ENCODE assay signal across 9 cellular contexts in genomic region chr9:114662081-114662989, GRCh38. TPM values are rescaled to one million over a fixed set of nuclear protein-coding genes. Genes with fewer than 3 reads are reported as not detected.
DNase-seq lines count a peak whose midpoint lies in the region; ATAC-seq, FAIRE-seq and TF ChIP-seq lines count a peak whose summit lies in the region.
"Had no signal": no experiment of that assay in that cellular context is flagged by ENCODE, and none has a peak within 500 bp of the region (broad histone marks: within the 10 kb centered on the region; RNA-seq: fewer than 3 reads in every experiment).

No MANE protein-coding gene starts in this region.

- H2AFZ ChIP-seq in KMS-11 (ENCODE audit: low read depth): no peak overlapping the region

- FAIRE-seq in bronchial epithelial cell (lab: Jason Lieb, UNC): peak; percentile 18

- no peak overlapping the region for H3K4me3 Mint-ChIP-seq in WTC11

- no peak overlapping the region for H3K9ac ChIP-seq in KMS-11

- DNase-seq in DMS114 treated with DMSO at 0.1 percent for 48 hours (lab: John Stamatoyannopoulos, UW; ENCODE audit: unreplicated experiment): peak; percentile 10
- DNase-seq in WTC11 (ENCODE audit: low spot score): peak; percentile 85
- DNase-seq in bronchial epithelial cell (ENCODE audit: low read depth): peak; percentile 38
- DNase-seq in left lung: no peak
- DNase-seq in stimulated activated CD8-positive, alpha-beta memory T cell treated with anti-CD3 and anti-CD28 coated beads, Interleukin-12 subunit alpha, Interleukin-12 subunit beta, amount 100 ng/mL, for 4 hours (ENCODE audit: low read depth): peak; percentile 18
- DNase-seq in NCI-H2107 (lab: John Stamatoyannopoulos, UW): no peak

- peak; percentile 63 for ATAC-seq in GM21447 (IDR thresholded peaks at IDR 0.05; ENCODE audit: unreplicated experiment)
- ATAC-seq in WTC11: peak; percentile 96
- peak; percentile 95 for ATAC-seq in left lung

- CTCF ChIA-PET in WTC11 (lab: Charles Lee): interaction anchor here (0.6 to 2.9 kb wide), 13 partner anchors 9 to 256 kb away, joined by 3 to 25 read pairs (median 4); no protein-coding TSS in a partner anchor

- POLR2A ChIA-PET in WTC11 (lab: Charles Lee): no interaction called here

- H3K36me3 ChIP-seq in KMS-11 (ENCODE audit: insufficient read depth) (no peaks in the 10 kb centered on the region), bronchial epithelial cell (ENCODE audit: control insufficient read depth, insufficient read depth, low read length) (no peaks in the 10 kb centered on the region), left lung (no peaks in the 10 kb centered on the region)

- H3K27me3 ChIP-seq in KMS-11 (ENCODE audit: insufficient read depth, low read depth): no peaks in the 10 kb centered on the region
- peaks cover 2% of the 10 kb centered on the region for H3K27me3 ChIP-seq in bronchial epithelial cell (ENCODE audit: control insufficient read depth, insufficient read depth, low read length)
- H3K27me3 ChIP-seq in left lung: peaks cover 5 to 11% of the 10 kb centered on the region in 2 donors

- no peaks in the 10 kb centered on the region for H4K20me1 ChIP-seq in KMS-11 (ENCODE audit: insufficient read depth)

- intact Hi-C loops in left lung (cut with DNase I): no loop called here

- H3K4me2 ChIP-seq in KMS-11: no peak overlapping the region

- no peaks in the 10 kb centered on the region for H3K79me2 ChIP-seq in KMS-11 (ENCODE audit: insufficient read depth, low read depth)

- H3K36me3 Mint-ChIP-seq in WTC11: no peaks in the 10 kb centered on the region

- H3K4me1 Mint-ChIP-seq in WTC11: peaks cover 15% of the 10 kb centered on the region

- no peaks in the 10 kb centered on the region; the same call in none of the 2 replicates for H3K27me3 Mint-ChIP-seq in WTC11 (ENCODE audit: low read depth)

- H3K9me3 Mint-ChIP-seq in WTC11: no peaks in the 10 kb centered on the region

- peak; percentile 91 for TF ChIP-seq CTCF in KMS-11 (conservative IDR thresholded peaks at IDR 0.05; ENCODE audit: low read depth, low read length)
- TF ChIP-seq CTCF in WTC11 (IDR thresholded peaks at IDR 0.05): peak; percentile 91
- peak; percentile 88 for TF ChIP-seq CTCF in bronchial epithelial cell (IDR thresholded peaks at IDR 0.05; ENCODE audit: insufficient read depth, low read length, severe bottlenecking)
- TF ChIP-seq CTCF in left lung (IDR thresholded peaks at IDR 0.05): peak; percentile 76 to 87

- no peak overlapping the region for H3K27ac Mint-ChIP-seq in WTC11

- no peaks in the 10 kb centered on the region for H3K9me3 ChIP-seq in left lung

- H3K4me3 ChIP-seq in KMS-11 (IDR thresholded peaks at IDR 0.05; ENCODE audit: insufficient read depth, low read depth, low read length): no peak overlapping the region
- no peak overlapping the region for H3K4me3 ChIP-seq in bronchial epithelial cell (ENCODE audit: low read depth, low read length)
- no peak overlapping the region for H3K4me3 ChIP-seq in left lung

- H3K27ac ChIP-seq in KMS-11 (no peak overlapping the region), left lung (no peak overlapping the region)

- H3K4me1 ChIP-seq in KMS-11 (ENCODE audit: low read depth, poor library complexity, severe bottlenecking) (no peaks in the 10 kb centered on the region), left lung (no peaks in the 10 kb centered on the region)

TF ChIP-seq in WTC11, 78 proteins besides CTCF, POLR2A, EP300 and RAD21 (continues in another document):
- TF ChIP-seq SMAD4 (CRISPR knock-in tag; IDR thresholded peaks at IDR 0.05): no peak
- no peak for TF ChIP-seq CREM (CRISPR knock-in tag; IDR thresholded peaks at IDR 0.05)
- no peak for TF ChIP-seq ARID4B (CRISPR knock-in tag; IDR thresholded peaks at IDR 0.05; ENCODE audit: borderline replicate concordance)
- no peak for TF ChIP-seq RORB (CRISPR knock-in tag; IDR thresholded peaks at IDR 0.05)
- no peak for TF ChIP-seq PRRX2 (CRISPR knock-in tag; IDR thresholded peaks at IDR 0.05)
- no peak for TF ChIP-seq MLX (CRISPR knock-in tag; IDR thresholded peaks at IDR 0.05)
- TF ChIP-seq NFE2L1 (CRISPR knock-in tag; IDR thresholded peaks at IDR 0.05): no peak
- TF ChIP-seq KAT7 (CRISPR knock-in tag; IDR thresholded peaks at IDR 0.05; ENCODE audit: borderline replicate concordance): no peak
- no peak for TF ChIP-seq EMX1 (CRISPR knock-in tag; IDR thresholded peaks at IDR 0.05)
- no peak for TF ChIP-seq GRHL2 (CRISPR knock-in tag; IDR thresholded peaks at IDR 0.05; ENCODE audit: insufficient replicate concordance, severe bottlenecking)
- no peak for TF ChIP-seq E2F5 (CRISPR knock-in tag; IDR thresholded peaks at IDR 0.05)
- TF ChIP-seq ZNF138 (CRISPR knock-in tag; conservative IDR thresholded peaks at IDR 0.05): no peak
- TF ChIP-seq MAX (CRISPR knock-in tag; IDR thresholded peaks at IDR 0.05): no peak
- TF ChIP-seq ATF6 (CRISPR knock-in tag; IDR thresholded peaks at IDR 0.05): no peak
- no peak for TF ChIP-seq ZNF121 (CRISPR knock-in tag; IDR thresholded peaks at IDR 0.05)
- no peak for TF ChIP-seq ZNF317 (CRISPR knock-in tag; IDR thresholded peaks at IDR 0.05; ENCODE audit: borderline replicate concordance, low read depth)

RNA-seq across cellular contexts. Expression of gene TEX53, which starts 4.7 kb away (rescaled TPM):
- total RNA-seq in WTC11 (2021): not detected in 3 replicates
- not detected in 2 replicates for total RNA-seq in bronchial epithelial cell
- total RNA-seq in left lung: not detected
- total RNA-seq: activated CD8-positive, alpha-beta memory T cell treated with anti-CD3 and anti-CD28 coated beads for 36 hours had no signal

RNA-seq across cellular contexts. Expression of gene TEX48, which starts 19.7 kb away (rescaled TPM):
- total RNA-seq in WTC11 (2021) (not detected in 3 replicates), bronchial epithelial cell (not detected in 2 replicates), left lung (not detected)

RNA-seq across cellular contexts. Expression of gene TMEM268, which starts 51.2 kb away (rescaled TPM):
- total RNA-seq in WTC11 (2021) (8.1 to 12.3 TPM (median 8.5 TPM) in 3 replicates), bronchial epithelial cell (4.6 and 4.7 TPM in 2 replicates), left lung (10 to 100 TPM; 12.9 to 17.4 TPM)

Comparison
In these comparisons a context has a peak if more than half of its experiments do, and no peak if none do; other contexts are left out.
1. DNase-seq: peak in DMS114 treated with DMSO at 0.1 percent for 48 hours (single experiment), WTC11 (single experiment), bronchial epithelial cell (single experiment) and stimulated activated CD8-positive, alpha-beta memory T cell treated with anti-CD3 and anti-CD28 coated beads, Interleukin-12 subunit alpha, Interleukin-12 subunit beta, amount 100 ng/mL, for 4 hours (single experiment); none in left lung (0 of 2) and NCI-H2107 (single experiment).
2. Peak in every context shown above with its lines, with median percentiles within 50 percentile points of each other: ATAC-seq and CTCF ChIP-seq.